In genomic region chr14:100433428-100433814, GRCh38 we compare ENCODE assay signal across 15 cellular contexts. TPM values are rescaled to one million over a fixed set of nuclear protein-coding genes. Genes with fewer than 3 reads are reported as not detected.
DNase-seq lines count a peak whose midpoint lies in the region; ATAC-seq and TF ChIP-seq lines count a peak whose summit lies in the region.
"Had no signal": no experiment of that assay in that cellular context is flagged by ENCODE, and none has a peak within 500 bp of the region (broad histone marks: within the 10 kb centered on the region; RNA-seq: fewer than 3 reads in every experiment).

No MANE protein-coding gene starts in this region.

- 72 to 92% methylated on average over 4 of the region's 4 CpGs for WGBS in sigmoid colon, 2 donors

- TF ChIP-seq POLR2A in sigmoid colon (IDR thresholded peaks at IDR 0.05): no peak

- H3K36me3 ChIP-seq in HEK293 (ENCODE audit: control insufficient read depth in 2 of 2, insufficient read depth in 1 of 2, low read length in 2 of 2) (no peaks in the 10 kb centered on the region), SJCRH30 (no peaks in the 10 kb centered on the region), sigmoid colon (no peaks in the 10 kb centered on the region)
- H3K36me3 ChIP-seq: HAP-1 had no signal

- no peak for TF ChIP-seq CTCF in HEK293 (tag by site-specific recombination; IDR thresholded peaks at IDR 0.05)
- TF ChIP-seq CTCF in epithelial cell of esophagus (IDR thresholded peaks at IDR 0.05; ENCODE audit: insufficient read depth, low read depth, low read length, missing control alignments): no peak
- TF ChIP-seq CTCF in sigmoid colon (IDR thresholded peaks at IDR 0.05): no peak

- no peak overlapping the region for H3K4me3 ChIP-seq in HEK293 (ENCODE audit: low read depth, low read length)
- H3K4me3 ChIP-seq in epithelial cell of esophagus (ENCODE audit: low read length): no peak overlapping the region
- no peak overlapping the region for H3K4me3 ChIP-seq in SJCRH30
- no peak overlapping the region for H3K4me3 ChIP-seq in sigmoid colon
- H3K4me3 ChIP-seq: GM23338, HAP-1 had no signal

- H3K27me3 ChIP-seq in SJCRH30: no peaks in the 10 kb centered on the region
- H3K27me3 ChIP-seq in sigmoid colon: no peaks in the 10 kb centered on the region

- H3K9me3 ChIP-seq in HEK293 (ENCODE audit: control insufficient read depth, insufficient read depth, low read depth, low read length): no peaks in the 10 kb centered on the region
- H3K9me3 ChIP-seq in SJCRH30 (replicated peaks): no peaks in the 10 kb centered on the region
- H3K9me3 ChIP-seq in sigmoid colon: no peaks in the 10 kb centered on the region
- H3K9me3 ChIP-seq: Caco-2, HAP-1 had no signal

- H3K4me1 ChIP-seq in HEK293 (ENCODE audit: control insufficient read depth, insufficient read depth, low read length) (no peaks in the 10 kb centered on the region), SJCRH30 (no peaks in the 10 kb centered on the region), sigmoid colon (no peaks in the 10 kb centered on the region)
- H3K4me1 ChIP-seq: Caco-2 had no signal

- CTCF ChIA-PET in HEK293 (lab: Yijun Ruan, JAX): interaction anchor here (0.9 kb wide), 1 partner anchor 13 kb away, joined by 7 read pairs; no protein-coding TSS in a partner anchor

- DNase-seq in RKO (ENCODE audit: low spot score) (peak; percentile 40), epithelial cell of esophagus (ENCODE audit: low read depth) (peak; percentile 54), NCI-H526 treated with DMSO at 0.1 percent for 48 hours (lab: John Stamatoyannopoulos, UW) (no peak), SJCRH30 (no peak), sigmoid colon (no peak)
- DNase-seq: C1 segment of cervical spinal cord; Caco-2; CD4-positive, CD25-positive, alpha-beta regulatory T cell; CD8-positive, alpha-beta T cell; DMS153; DND-41 had no signal

- H3K27ac ChIP-seq in HEK293 (ENCODE audit: extremely low read depth, low read depth, low read length) (no peak overlapping the region), SJCRH30 (no peak overlapping the region), sigmoid colon (no peak overlapping the region)

- intact Hi-C loops in sigmoid colon (cut with DNase I): no loop called here

- no peak for TF ChIP-seq EP300 in sigmoid colon (IDR thresholded peaks at IDR 0.05)

- no peak for ATAC-seq in HG02840 (IDR thresholded peaks at IDR 0.05; ENCODE audit: low FRiP score, unreplicated experiment)
- ATAC-seq: CD8-positive, alpha-beta T cell; GM23338 had no signal

- POLR2A ChIA-PET in HEK293 (lab: Yijun Ruan, JAX): no interaction called here

TF ChIP-seq in HEK293, 187 proteins besides CTCF, POLR2A, EP300 and RAD21:
- no peak for TF ChIP-seq WT1 (tag by site-specific recombination; IDR thresholded peaks at IDR 0.05)
- TF ChIP-seq, protein P1, sequence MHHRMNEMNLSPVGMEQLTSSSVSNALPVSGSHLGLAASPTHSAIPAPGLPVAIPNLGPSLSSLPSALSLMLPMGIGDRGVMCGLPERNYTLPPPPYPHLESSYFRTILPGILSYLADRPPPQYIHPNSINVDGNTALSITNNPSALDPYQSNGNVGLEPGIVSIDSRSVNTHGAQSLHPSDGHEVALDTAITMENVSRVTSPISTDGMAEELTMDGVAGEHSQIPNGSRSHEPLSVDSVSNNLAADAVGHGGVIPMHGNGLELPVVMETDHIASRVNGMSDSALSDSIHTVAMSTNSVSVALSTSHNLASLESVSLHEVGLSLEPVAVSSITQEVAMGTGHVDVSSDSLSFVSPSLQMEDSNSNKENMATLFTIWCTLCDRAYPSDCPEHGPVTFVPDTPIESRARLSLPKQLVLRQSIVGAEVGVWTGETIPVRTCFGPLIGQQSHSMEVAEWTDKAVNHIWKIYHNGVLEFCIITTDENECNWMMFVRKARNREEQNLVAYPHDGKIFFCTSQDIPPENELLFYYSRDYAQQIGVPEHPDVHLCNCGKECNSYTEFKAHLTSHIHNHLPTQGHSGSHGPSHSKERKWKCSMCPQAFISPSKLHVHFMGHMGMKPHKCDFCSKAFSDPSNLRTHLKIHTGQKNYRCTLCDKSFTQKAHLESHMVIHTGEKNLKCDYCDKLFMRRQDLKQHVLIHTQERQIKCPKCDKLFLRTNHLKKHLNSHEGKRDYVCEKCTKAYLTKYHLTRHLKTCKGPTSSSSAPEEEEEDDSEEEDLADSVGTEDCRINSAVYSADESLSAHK (tag by site-specific recombination; IDR thresholded peaks at IDR 0.05): peak; percentile 15; the same call in 1 of the 2 replicates
TF ChIP-seq in HEK293: peak in this region for 1.

RNA-seq across cellular contexts. Expression of gene WDR25, which starts 57.1 kb away (rescaled TPM):
- total RNA-seq in SJCRH30 (2014; rRNA removed; shearing (Covaris generic)): 7.4 and 8.7 TPM in 2 replicates
- total RNA-seq in sigmoid colon: 10 to 100 TPM in 3 of 4 donors, 1 to 10 TPM in 1; 8.7 to 21.0 (median 11.5) TPM
- polyA plus RNA-seq in sigmoid colon: 1 to 10 TPM; 6.9 to 9.6 (median 7.3) TPM

Comparison
In these comparisons a context has a peak if more than half of its experiments do, and no peak if none do; other contexts are left out.
1. DNase-seq: peak in RKO (single experiment) and epithelial cell of esophagus (single experiment); none in NCI-H526 treated with DMSO at 0.1 percent for 48 hours (single experiment), SJCRH30 (0 of 2) and sigmoid colon (single experiment).